Comparison of ENCODE assay signal across 9 cellular contexts in genomic region chr15:40878785-40879184, GRCh38. TPM values are rescaled to one million over a fixed set of nuclear protein-coding genes. Genes with fewer than 3 reads are reported as not detected.
DNase-seq lines count a peak whose midpoint lies in the region; ATAC-seq and TF ChIP-seq lines count a peak whose summit lies in the region.
"Had no signal": no experiment of that assay in that cellular context is flagged by ENCODE, and none has a peak within 500 bp of the region (broad histone marks: within the 10 kb centered on the region; RNA-seq: fewer than 3 reads in every experiment).

No MANE protein-coding gene starts in this region.

- H3K9ac ChIP-seq in HCT116 (ENCODE audit: low read length), result no peak overlapping the region; the same call in 1 of the 2 replicates

- peak overlapping the region; percentile 55 for H3K4me2 ChIP-seq in HCT116 (ENCODE audit: low read length)

- H3K27me3 ChIP-seq in HCT116 (ENCODE audit: insufficient read depth, low read length) (no peaks in the 10 kb centered on the region), adrenal gland (no peaks in the 10 kb centered on the region)

- no peak overlapping the region for H2AFZ ChIP-seq in HCT116 (ENCODE audit: low read depth, low read length, poor library complexity, severe bottlenecking)

- H3K36me3 Mint-ChIP-seq in activated B cell treated with CpG ODN at 0.5 μM for 24 hours (ENCODE audit: low read depth), result no peaks in the 10 kb centered on the region

- RAD21 ChIA-PET in HCT116 (lab: Charles Lee; ENCODE audit: low non-redundant PET in 1 of 2, low total read pairs in 2 of 2, uncharacterized antibody in 2 of 2, unreplicated experiment in 2 of 2), result no interaction called here

- 0 out of 2 replicates have a peak overlapping the region, but pooled peaks have one; percentile 6 for H3K27ac ChIP-seq in HCT116 (ENCODE audit: low read depth, low read length)
- no peak overlapping the region for H3K27ac ChIP-seq in adrenal gland

- H3K36me3 ChIP-seq in HCT116 (ENCODE audit: control insufficient read depth in 1 of 2, insufficient read depth in 2 of 2, low read length in 2 of 2), result no peaks in the 10 kb centered on the region
- H3K36me3 ChIP-seq in adrenal gland (replicated peaks in 1 of 2), result no peaks in the 10 kb centered on the region

- BruUV-seq in HCT116 (replicated peaks; lab: Mats Ljungman, UMichigan), result no TSS peak

- intact Hi-C loops in HCT116 (cut with micrococcal nuclease) (no loop called here), activated B cell treated with CpG ODN at 0.5 μM for 24 hours (cut with micrococcal nuclease) (no loop called here), left colon (cut with DNase I, micrococcal nuclease) (no loop called here), adrenal gland (cut with DNase I) (no loop called here)

- DNase-seq in HCT116 (ENCODE audit: low read depth, low spot score) (no peak), activated B cell treated with CpG ODN at 0.5 μM for 24 hours (no peak), left colon (no peak), middle frontal gyrus (ENCODE audit: extremely low spot score, low spot score) (no peak), DMS 273 (lab: John Stamatoyannopoulos, UW; ENCODE audit: unreplicated experiment) (no peak), adrenal gland (no peak)

- peaks cover 31 to 34% of the 10 kb centered on the region in 2 experiments for H3K4me1 ChIP-seq in HCT116 (ENCODE audit: control insufficient read depth in 1 of 2, insufficient read depth in 2 of 2, low read length in 2 of 2)
- H3K4me1 ChIP-seq in adrenal gland (replicated peaks in 1 of 2), result peaks cover 6 to 8% of the 10 kb centered on the region in 2 donors

- H3K4me3 Mint-ChIP-seq in activated B cell treated with CpG ODN at 0.5 μM for 24 hours, result no peak overlapping the region

- H3K9me2 ChIP-seq in HCT116 (ENCODE audit: insufficient read depth), result no peaks in the 10 kb centered on the region

- TF ChIP-seq CTCF in HCT116 (IDR thresholded peaks at IDR 0.05 in 2 of 3, conservative IDR thresholded peaks at IDR 0.05 in 1 of 3; ENCODE audit: borderline replicate concordance in 1 of 3, insufficient read depth in 1 of 3, low read depth in 2 of 3, low read length in 2 of 3), result no peak
- no peak for TF ChIP-seq CTCF in activated B cell treated with CpG ODN at 0.5 μM for 24 hours (IDR thresholded peaks at IDR 0.05)
- TF ChIP-seq CTCF in adrenal gland (IDR thresholded peaks at IDR 0.05), result no peak

- TF ChIP-seq POLR2A in HCT116 (IDR thresholded peaks at IDR 0.05; ENCODE audit: borderline replicate concordance, extremely low read depth, insufficient read depth, insufficient read length) (no peak), adrenal gland (IDR thresholded peaks at IDR 0.05) (no peak)

- H3K27me3 Mint-ChIP-seq in activated B cell treated with CpG ODN at 0.5 μM for 24 hours, result peaks cover 2% of the 10 kb centered on the region

- POLR2A ChIA-PET in HCT116 (lab: Charles Lee) (interaction anchor here (1.0 to 1.1 kb wide), 2 partner anchors 9 to 13 kb away, joined by 3 to 7 read pairs; no protein-coding TSS in a partner anchor), activated B cell treated with CpG ODN at 0.5 μM for 24 hours (lab: Charles Lee) (interaction anchor here (0.6 to 2.1 kb wide), 5 partner anchors 15 to 761 kb away, joined by 3 to 11 read pairs (median 4); partner anchors contain the start of genes CHAC1, DNAJC17, VPS18 and ZFYVE19)

- H3K4me3 ChIP-seq in HCT116 (replicated peaks in 1 of 2; ENCODE audit: low read depth in 1 of 2, low read length in 2 of 2) (no peak overlapping the region), adrenal gland (no peak overlapping the region)

- no peaks in the 10 kb centered on the region for H4K20me1 ChIP-seq in HCT116 (ENCODE audit: insufficient read depth)

- ATAC-seq in GM18502 (IDR thresholded peaks at IDR 0.05; ENCODE audit: poor library complexity, unreplicated experiment) (peak; percentile 63), HCT116 (no peak; the same call in 1 of the 2 replicates), activated B cell treated with CpG ODN at 0.5 μM for 24 hours (ENCODE audit: low read depth) (peak; percentile 87), left colon (peak; percentile 44), GM18909 (IDR thresholded peaks at IDR 0.05; ENCODE audit: poor library complexity, unreplicated experiment) (no peak)

- H3K4me1 Mint-ChIP-seq in activated B cell treated with CpG ODN at 0.5 μM for 24 hours, result peaks cover 15% of the 10 kb centered on the region

- WGBS in adrenal gland, 4 donors, result 88 to 100% (median 100%) methylated on average over 1 of the region's 1 CpG

- H3K79me2 ChIP-seq in HCT116 (ENCODE audit: insufficient read depth, low read length), result no peaks in the 10 kb centered on the region

- no peak for TF ChIP-seq RAD21 in HCT116 (IDR thresholded peaks at IDR 0.05; ENCODE audit: low read depth)

- H3K9me3 Mint-ChIP-seq in activated B cell treated with CpG ODN at 0.5 μM for 24 hours, result no peaks in the 10 kb centered on the region

- H3K9me3 ChIP-seq in HCT116 (ENCODE audit: control insufficient read depth in 1 of 2, insufficient read depth in 1 of 2, low read depth in 1 of 2, low read length in 2 of 2) (no peaks in the 10 kb centered on the region), adrenal gland (replicated peaks in 1 of 3) (no peaks in the 10 kb centered on the region)

- no peak overlapping the region for H3K27ac Mint-ChIP-seq in activated B cell treated with CpG ODN at 0.5 μM for 24 hours

- CTCF ChIA-PET in HCT116 (lab: Charles Lee) (interaction anchor here (0.8 to 4.6 kb wide), 4 partner anchors 13 to 96 kb away, joined by 3 to 26 read pairs (median 9); partner anchors contain the start of gene VPS18), activated B cell treated with CpG ODN at 0.5 μM for 24 hours (lab: Charles Lee) (interaction anchor here (0.7 to 3.5 kb wide), 4 partner anchors 13 to 310 kb away, joined by 3 to 26 read pairs (median 7); partner anchors contain the start of genes RPUSD2 and VPS18)

TF ChIP-seq in HCT116, 20 proteins besides CTCF, POLR2A, EP300 and RAD21:
- TF ChIP-seq JUND (IDR thresholded peaks at IDR 0.05), result peak; percentile 66
- TF ChIP-seq SIN3A (IDR thresholded peaks at IDR 0.05; ENCODE audit: low read depth), result no peak
- TF ChIP-seq SRF (IDR thresholded peaks at IDR 0.05; ENCODE audit: low read depth), result no peak
- no peak for TF ChIP-seq ZNF274 (IDR thresholded peaks at IDR 0.05; ENCODE audit: low read depth, low read length)
- TF ChIP-seq CBX3 (IDR thresholded peaks at IDR 0.05; ENCODE audit: low read depth), result no peak
- TF ChIP-seq ELF1 (IDR thresholded peaks at IDR 0.05; ENCODE audit: borderline replicate concordance, low read depth), result no peak
- TF ChIP-seq ZFX (IDR thresholded peaks at IDR 0.05), result no peak
- no peak for TF ChIP-seq SP1 (IDR thresholded peaks at IDR 0.05; ENCODE audit: low read depth)
- peak; percentile 60 for TF ChIP-seq FOSL1 (IDR thresholded peaks at IDR 0.05; ENCODE audit: low read depth)
- TF ChIP-seq ZBTB33 (IDR thresholded peaks at IDR 0.05; ENCODE audit: extremely low read depth, insufficient replicate concordance, low read length), result no peak
- no peak for TF ChIP-seq EZH2phosphoT487 (IDR thresholded peaks at IDR 0.05; ENCODE audit: borderline replicate concordance)
- TF ChIP-seq CEBPB (IDR thresholded peaks at IDR 0.05; ENCODE audit: low read depth), result no peak
- no peak for TF ChIP-seq EGR1 (IDR thresholded peaks at IDR 0.05; ENCODE audit: low read depth)

RNA-seq across cellular contexts. Expression of gene RHOV, which starts 4.8 kb away (rescaled TPM):
- 6.0 TPM for total RNA-seq in HCT116 (2021; ENCODE audit: unreplicated experiment)
- 4.2 and 4.5 TPM in 2 replicates for polyA plus RNA-seq in HCT116 (2012)
- 0.27 TPM in 1 of 2 replicates, not detected in the other for total RNA-seq in activated B cell treated with CpG ODN at 0.5 μM for 24 hours
- 1 to 10 TPM; 3.7 to 8.9 TPM for total RNA-seq in left colon
- total RNA-seq in adrenal gland, result under 1 TPM in 2 of 8 donors, not detected in 6; 0.11 to 0.34 TPM
- polyA plus RNA-seq in adrenal gland, result under 1 TPM in 2 of 3 donors, not detected in 1; 0.13 to 0.16 TPM

RNA-seq across cellular contexts. Expression of gene VPS18, which starts 15.5 kb away (rescaled TPM):
- total RNA-seq in HCT116 (2021; ENCODE audit: unreplicated experiment) (16.9 TPM), activated B cell treated with CpG ODN at 0.5 μM for 24 hours (25.3 and 26.2 TPM in 2 replicates), left colon (10 to 100 TPM; 20.8 to 20.9 TPM), adrenal gland (10 to 100 TPM; 22.4 to 43.4 (median 35.0) TPM)
- 9.3 and 10.0 TPM in 2 replicates for polyA plus RNA-seq in HCT116 (2012)
- 10 to 100 TPM in 1 of 3 donors, 1 to 10 TPM in 2; 8.9 to 16.0 (median 10.0) TPM for polyA plus RNA-seq in adrenal gland

RNA-seq across cellular contexts. Expression of gene SPINT1, which starts 34.9 kb away (rescaled TPM):
- total RNA-seq in HCT116 (2021; ENCODE audit: unreplicated experiment), result 123 TPM
- polyA plus RNA-seq in HCT116 (2012), result 142 and 165 TPM in 2 replicates
- 8.6 and 8.7 TPM in 2 replicates for total RNA-seq in activated B cell treated with CpG ODN at 0.5 μM for 24 hours
- 100 to 1,000 TPM; 392 to 417 TPM for total RNA-seq in left colon
- total RNA-seq in adrenal gland, result 1 to 10 TPM in 6 of 8 donors, under 1 TPM in 2; 0.67 to 5.1 (median 1.6) TPM
- 1 to 10 TPM in 2 of 3 donors, under 1 TPM in 1; 0.46 to 1.3 (median 1.1) TPM for polyA plus RNA-seq in adrenal gland

RNA-seq across cellular contexts. Expression of gene PPP1R14D, which starts 50.3 kb away (rescaled TPM):
- total RNA-seq in HCT116 (2021; ENCODE audit: unreplicated experiment) (not detected), activated B cell treated with CpG ODN at 0.5 μM for 24 hours (0.31 TPM in 1 of 2 replicates, not detected in the other), left colon (100 to 1,000 TPM; 153 to 171 TPM), adrenal gland (not detected)
- 0.09 TPM in 1 of 2 replicates, not detected in the other for polyA plus RNA-seq in HCT116 (2012)
- not detected for polyA plus RNA-seq in adrenal gland
- total RNA-seq: NCI-H460 had no signal

RNA-seq across cellular contexts. Expression of gene DLL4, which starts 50.4 kb away (rescaled TPM):
- total RNA-seq in HCT116 (2021; ENCODE audit: unreplicated experiment) (1.5 TPM), activated B cell treated with CpG ODN at 0.5 μM for 24 hours (0.05 TPM in 1 of 2 replicates, not detected in the other), left colon (10 to 100 TPM; 14.0 to 15.9 TPM), adrenal gland (10 to 100 TPM in 2 of 8 donors, 1 to 10 TPM in 6; 1.9 to 15.9 (median 5.6) TPM)
- 1.0 and 1.2 TPM in 2 replicates for polyA plus RNA-seq in HCT116 (2012)
- 1 to 10 TPM in 2 of 3 donors, under 1 TPM in 1; 0.66 to 3.9 (median 3.6) TPM for polyA plus RNA-seq in adrenal gland

Comparison
In these comparisons a context has a peak if more than half of its experiments do, and no peak if none do; other contexts are left out.
1. ATAC-seq: peak in GM18502 (single experiment), activated B cell treated with CpG ODN at 0.5 μM for 24 hours (single experiment) and left colon (single experiment); none in HCT116 (single experiment) and GM18909 (single experiment).
2. RNA of gene SPINT1, which starts 34.9 kb away (total RNA-seq): 392 to 417 TPM in left colon and 123 TPM in HCT116 (single experiment); 8.6 to 8.7 TPM in activated B cell treated with CpG ODN at 0.5 μM for 24 hours and 0.67 to 5.1 TPM in adrenal gland; every median in the first group is over 10 times any median in the second.